14 cellular contexts compared by ENCODE assay signal in the genomic region with DNA sequence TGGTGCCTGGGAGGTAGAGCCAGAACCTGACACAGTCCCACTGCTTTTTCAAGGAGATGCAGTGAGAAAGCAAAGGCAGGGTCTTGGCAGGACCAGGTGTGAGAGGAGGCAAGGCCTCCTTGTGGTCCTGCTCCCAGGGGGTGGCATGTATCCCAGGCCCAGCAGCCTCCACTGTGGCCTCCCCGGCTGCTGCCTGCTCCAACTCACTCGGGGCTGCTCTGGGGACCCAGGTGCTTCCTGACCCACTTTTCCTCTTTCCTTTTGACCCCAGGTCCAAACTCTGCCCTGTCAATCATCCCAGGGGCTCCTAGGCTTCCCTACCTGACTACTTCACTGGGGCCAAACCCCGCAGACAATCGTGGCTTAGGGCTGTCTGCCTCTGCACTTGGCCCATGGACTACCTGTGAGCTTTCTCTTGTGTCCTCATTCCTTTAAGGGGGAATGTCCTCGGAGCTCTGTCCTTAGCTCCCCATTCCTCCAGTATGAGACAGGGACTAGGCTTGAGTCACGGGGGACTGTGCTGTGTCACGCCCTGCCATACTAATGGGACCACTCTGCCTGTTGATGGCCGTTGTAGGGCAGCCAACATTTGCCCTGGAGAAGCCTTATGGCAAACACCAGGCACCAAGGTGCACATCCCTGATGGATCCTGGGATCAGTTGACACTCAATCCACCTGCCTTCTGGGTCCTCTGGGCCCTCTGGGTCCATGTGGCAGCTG. TPM values are rescaled to one million over a fixed set of nuclear protein-coding genes. Genes with fewer than 3 reads are reported as not detected.
DNase-seq lines count a peak whose midpoint lies in the region; ATAC-seq, FAIRE-seq and TF ChIP-seq lines count a peak whose summit lies in the region.
"Had no signal": no experiment of that assay in that cellular context is flagged by ENCODE, and none has a peak within 500 bp of the region (broad histone marks: within the 10 kb centered on the region; RNA-seq: fewer than 3 reads in every experiment).

No MANE protein-coding gene starts in this region.

- H2AFZ ChIP-seq in H1 (ENCODE audit: low read length) = no peak overlapping the region

- intact Hi-C loops in CD4-positive, alpha-beta memory T cell (cut with micrococcal nuclease) = no loop called here
- intact Hi-C loops in posterior vena cava (cut with DNase I) = no loop called here

- H3K79me1 ChIP-seq in H1 (ENCODE audit: low read depth, low read length) = peaks cover 4% of the 10 kb centered on the region; the same call in 1 of the 2 replicates

- peaks cover 11 to 22% of the 10 kb centered on the region in 2 donors for H3K27me3 Mint-ChIP-seq in CD4-positive, alpha-beta memory T cell

- no peaks in the 10 kb centered on the region; a peak in 1 of 4 replicates for H3K79me2 ChIP-seq in H1 (ENCODE audit: control insufficient read depth in 1 of 2, insufficient read depth in 2 of 2, low read length in 2 of 2)

- peak overlapping the region; percentile 17 for H4K91ac ChIP-seq in H1 (replicated peaks; ENCODE audit: insufficient read length, low read length)

- 91% methylated on average over 8 of the region's 8 CpGs; no CpG with 5 or more reads in 1 of the 2 experiments for WGBS in H1 (ENCODE audit: extremely low coverage in 1 of 2, insufficient coverage in 1 of 2, insufficient read length in 1 of 2, insufficient replicate concordance in 2 of 2, low coverage in 1 of 2, low lambda C conversion rate in 2 of 2, missing lambda C conversion rate in 1 of 2), 2 experiments

- POLR2A ChIA-PET in CD4-positive, alpha-beta memory T cell (lab: Charles Lee; ENCODE audit: partially characterized antibody) = no interaction called here
- POLR2A ChIA-PET in H1 (lab: Charles Lee; ENCODE audit: partially characterized antibody) = interaction anchor here (2.8 kb wide), 1 partner anchor 35 kb away, joined by 8 read pairs; no protein-coding TSS in a partner anchor

- no peaks in the 10 kb centered on the region for H3K9me3 ChIP-seq in CD4-positive, alpha-beta memory T cell (ENCODE audit: control insufficient read depth in 1 of 2, low read length in 2 of 2)
- no peaks in the 10 kb centered on the region for H3K9me3 ChIP-seq in H1 (ENCODE audit: insufficient read depth in 2 of 2, low read depth in 1 of 2, low read length in 1 of 2)
- H3K9me3 ChIP-seq: SJSA1 had no signal

- H3K4me2 ChIP-seq in H1 (ENCODE audit: insufficient read depth in 1 of 2, low read depth in 2 of 2, low read length in 2 of 2) = peak overlapping the region; percentile 65 to 98; a peak in 3 of 4 replicates

- TF ChIP-seq CTCF in H1 (IDR thresholded peaks at IDR 0.05; ENCODE audit: control extremely low read depth in 1 of 3, insufficient read depth in 1 of 3, low read depth in 1 of 3, low read length in 3 of 3) = no peak

- H2BK12ac ChIP-seq in H1 (ENCODE audit: low read depth, low read length) = peak overlapping the region; percentile 60; the same call in 1 of the 2 replicates

- H3K9ac ChIP-seq in H1 (replicated peaks in 1 of 4; ENCODE audit: extremely low read depth in 1 of 4, low read depth in 3 of 4, low read length in 3 of 4) = no peak overlapping the region

- no peak overlapping the region for H2BK20ac ChIP-seq in H1 (ENCODE audit: low read length)

- H2BK5ac ChIP-seq in H1 (ENCODE audit: low read depth, low read length) = no peak overlapping the region

- H3K23ac ChIP-seq in H1 (ENCODE audit: insufficient read length) = no peak overlapping the region

- H3K18ac ChIP-seq in H1 (ENCODE audit: extremely low read depth, low read length) = no peak overlapping the region

- H3K27me3 ChIP-seq in CD4-positive, alpha-beta memory T cell (ENCODE audit: insufficient read depth, low read length) = peaks cover 7% of the 10 kb centered on the region
- peaks cover 0 to 29% (median 16%) of the 10 kb centered on the region in 4 experiments; a peak in 6 of 7 replicates for H3K27me3 ChIP-seq in H1 (replicated peaks in 1 of 4; ENCODE audit: control insufficient read depth in 3 of 4, extremely low read depth in 1 of 4, insufficient read depth in 3 of 4, low read length in 3 of 4)
- H3K27me3 ChIP-seq: SJSA1 had no signal

- CTCF ChIA-PET in CD4-positive, alpha-beta memory T cell (lab: Charles Lee; ENCODE audit: partially characterized antibody) = no interaction called here
- CTCF ChIA-PET in H1 (lab: Charles Lee; ENCODE audit: partially characterized antibody) = interaction anchor here (1.0 to 2.7 kb wide), 2 partner anchors 16 to 54 kb away, joined by 3 to 13 read pairs; no protein-coding TSS in a partner anchor

- H3K4me3 Mint-ChIP-seq in CD4-positive, alpha-beta memory T cell = peak overlapping the region; percentile 31 to 79 (median 52)

- H3K27ac ChIP-seq in CD4-positive, alpha-beta memory T cell (ENCODE audit: low read depth, low read length) = no peak overlapping the region
- no peak overlapping the region for H3K27ac ChIP-seq in H1 (ENCODE audit: low read depth, low read length)
- H3K27ac ChIP-seq: SJSA1 had no signal

- no peak for TF ChIP-seq EP300 in H1 (IDR thresholded peaks at IDR 0.05; ENCODE audit: borderline replicate concordance in 1 of 2, low read depth in 2 of 2, low read length in 2 of 2)

- no peak overlapping the region for H3K56ac ChIP-seq in H1 (replicated peaks; ENCODE audit: insufficient read length, low read depth, low read length)

- H3K4me1 ChIP-seq in CD4-positive, alpha-beta memory T cell (ENCODE audit: insufficient read depth, low read length) = peaks cover 5% of the 10 kb centered on the region
- peaks cover 0 to 12% (median 9%) of the 10 kb centered on the region in 4 experiments; a peak in 6 of 7 replicates for H3K4me1 ChIP-seq in H1 (replicated peaks in 1 of 4; ENCODE audit: control insufficient read depth in 3 of 4, insufficient read depth in 4 of 4, low read length in 3 of 4)

- FAIRE-seq in H1 (lab: Jason Lieb, UNC) = no peak

- H3K4me3 ChIP-seq in CD4-positive, alpha-beta memory T cell (ENCODE audit: low read length in 2 of 2) = no peak overlapping the region
- peak overlapping the region in 1 of 4 experiments; percentile 87; a peak in 1 of 8 replicates for H3K4me3 ChIP-seq in H1 (ENCODE audit: extremely low read depth in 1 of 4, insufficient read depth in 2 of 4, low read depth in 3 of 4, low read length in 4 of 4)
- H3K4me3 ChIP-seq: SJSA1 had no signal

- H2AK5ac ChIP-seq in H1 (ENCODE audit: low read depth, low read length) = 0 out of 2 replicates have a peak overlapping the region, but pooled peaks have one; percentile 65

- H3K4me1 Mint-ChIP-seq in CD4-positive, alpha-beta memory T cell = peaks cover 4 to 21% (median 7%) of the 10 kb centered on the region in 4 donors

- no peak for TF ChIP-seq POLR2A in H1 (IDR thresholded peaks at IDR 0.05; ENCODE audit: control extremely low read depth in 1 of 2, low read depth in 2 of 2, low read length in 2 of 2)

- peaks cover 0 to 2% (median 0%) of the 10 kb centered on the region in 8 donors for H3K9me3 Mint-ChIP-seq in CD4-positive, alpha-beta memory T cell

- no peak overlapping the region for H2BK120ac ChIP-seq in H1 (replicated peaks; ENCODE audit: low read depth, low read length)

- H3K4ac ChIP-seq in H1 (replicated peaks; ENCODE audit: insufficient read length, low read depth, low read length) = peak overlapping the region; percentile 21

- DNase-seq in CD4-positive, alpha-beta memory T cell = no peak
- DNase-seq in NAMALWA (ENCODE audit: low spot score) (peak; percentile 41), H1 (ENCODE audit: low read depth in 1 of 2, low spot score in 2 of 2) (no peak), posterior vena cava (ENCODE audit: low spot score) (peak; percentile 64), KG1 (lab: John Stamatoyannopoulos, UW) (no peak), iPS-NIHi7 (ENCODE audit: extremely low spot score) (no peak)
- no peak for DNase-seq in stimulated activated CD4-positive, alpha-beta T cell treated with anti-CD3 and anti-CD28 coated beads, Interleukin-2, amount 100 ng/mL, for 48 hours
- DNase-seq: DMS 273 treated with DMSO at 0.1 percent for 48 hours, NCI-H2107 had no signal

- ATAC-seq in GM21825 (IDR thresholded peaks at IDR 0.05; ENCODE audit: unreplicated experiment) = no peak

- H2BK15ac ChIP-seq in H1 (ENCODE audit: low read length) = peak overlapping the region; percentile 81; the same call in 1 of the 2 replicates

- H4K8ac ChIP-seq in H1 (ENCODE audit: extremely low read depth, insufficient read depth, low read length) = peak overlapping the region; percentile 78; the same call in 1 of the 2 replicates

- TF ChIP-seq RAD21 in H1 (IDR thresholded peaks at IDR 0.05 in 1 of 2, conservative IDR thresholded peaks at IDR 0.05 in 1 of 2; ENCODE audit: low read depth in 2 of 2, low read length in 2 of 2) = no peak

- no peaks in the 10 kb centered on the region for H3K36me3 Mint-ChIP-seq in CD4-positive, alpha-beta memory T cell

- H3K27ac Mint-ChIP-seq in CD4-positive, alpha-beta memory T cell = peak overlapping the region in 1 of 7 donors; percentile 17

- peaks cover 2 to 3% of the 10 kb centered on the region in 2 experiments for H4K20me1 ChIP-seq in H1 (replicated peaks in 1 of 2; ENCODE audit: control insufficient read depth in 1 of 2, insufficient read depth in 2 of 2, low read length in 2 of 2)

- H3K36me3 ChIP-seq in CD4-positive, alpha-beta memory T cell (ENCODE audit: insufficient read depth, low read length) = no peaks in the 10 kb centered on the region
- no peaks in the 10 kb centered on the region; a peak in 2 of 8 replicates for H3K36me3 ChIP-seq in H1 (ENCODE audit: control insufficient read depth in 2 of 4, insufficient read depth in 4 of 4, low read length in 3 of 4)
- H3K36me3 ChIP-seq: SJSA1 had no signal

- H3K23me2 ChIP-seq in H1 (ENCODE audit: low read depth, low read length) = peaks cover 15% of the 10 kb centered on the region

- no peak overlapping the region for H4K5ac ChIP-seq in H1 (ENCODE audit: insufficient read length, low read depth, low read length)

- no peak overlapping the region for H3K14ac ChIP-seq in H1 (ENCODE audit: insufficient read length)

RNA-seq across cellular contexts. Expression of gene AEBP1, which starts 1.1 kb away (rescaled TPM):
- total RNA-seq in CD4-positive, alpha-beta memory T cell = 1 to 10 TPM; 7.8 TPM
- polyA plus RNA-seq in CD4-positive, alpha-beta memory T cell = 1 to 10 TPM in 1 of 2 donors, under 1 TPM in 1; 0.20 to 2.3 TPM
- 39.4 and 41.2 TPM in 2 replicates for total RNA-seq in H1 (2021; fragmentation: NEBNext Ultra II Directional; extraction: Animal tissue kit (Norgen Biotek cat#: 25700))
- 10.4 and 18.4 TPM in 2 replicates for polyA plus RNA-seq in H1 (2011; rRNA removed)
- 9.4 TPM for polyA plus RNA-seq in H1 (2011; cell fraction: cytosol; rRNA removed)
- polyA plus RNA-seq in H1 (2011; cell fraction: nucleus; rRNA removed) = 49.1 TPM
- polyA plus RNA-seq in H1 (2012, experiment 1 of 2) = 29.7 to 44.2 TPM (median 41.7 TPM) in 4 replicates
- polyA plus RNA-seq in H1 (2012, experiment 2 of 2) = 26.9 TPM
- polyA plus RNA-seq in H1 (2013, experiment 1 of 2) = 44.5 TPM
- polyA plus RNA-seq in H1 (2013, experiment 2 of 2) = 41.1 TPM
- polyA minus RNA-seq in H1 (2011; rRNA and poly(A)+ RNA removed) = 8.0 and 10.4 TPM in 2 replicates
- 16.9 TPM for polyA minus RNA-seq in H1 (2011; cell fraction: cytosol; rRNA and poly(A)+ RNA removed)
- 15.4 TPM for polyA minus RNA-seq in H1 (2011; cell fraction: nucleus; rRNA and poly(A)+ RNA removed)
- total RNA-seq in posterior vena cava = 100 to 1,000 TPM; 783 to 919 TPM
- total RNA-seq: HT-29, SJSA1 had no signal

RNA-seq across cellular contexts. Expression of gene POLD2, which starts 20.3 kb away (rescaled TPM):
- 10 to 100 TPM; 48.7 to 61.0 TPM for total RNA-seq in CD4-positive, alpha-beta memory T cell
- polyA plus RNA-seq in CD4-positive, alpha-beta memory T cell = 10 to 100 TPM; 89.4 to 94.4 TPM
- total RNA-seq in H1 (2021; fragmentation: NEBNext Ultra II Directional; extraction: Animal tissue kit (Norgen Biotek cat#: 25700)) = 148 TPM in 2 replicates
- polyA plus RNA-seq in H1 (2011; rRNA removed) = 214 and 289 TPM in 2 replicates
- polyA plus RNA-seq in H1 (2011; cell fraction: cytosol; rRNA removed) = 206 TPM
- polyA plus RNA-seq in H1 (2011; cell fraction: nucleus; rRNA removed) = 348 TPM
- polyA plus RNA-seq in H1 (2012, experiment 1 of 2) = 147 to 186 TPM (median 179 TPM) in 4 replicates
- 203 TPM for polyA plus RNA-seq in H1 (2012, experiment 2 of 2)
- polyA plus RNA-seq in H1 (2013, experiment 1 of 2) = 97.2 TPM
- polyA plus RNA-seq in H1 (2013, experiment 2 of 2) = 100 TPM
- 98.1 and 115 TPM in 2 replicates for polyA minus RNA-seq in H1 (2011; rRNA and poly(A)+ RNA removed)
- polyA minus RNA-seq in H1 (2011; cell fraction: cytosol; rRNA and poly(A)+ RNA removed) = 58.5 TPM
- polyA minus RNA-seq in H1 (2011; cell fraction: nucleus; rRNA and poly(A)+ RNA removed) = 88.3 TPM
- 10 to 100 TPM; 39.9 to 60.0 TPM for total RNA-seq in posterior vena cava

RNA-seq across cellular contexts. Expression of gene POLM, which starts 20.7 kb away (rescaled TPM):
- 10 to 100 TPM; 64.8 to 67.2 TPM for total RNA-seq in CD4-positive, alpha-beta memory T cell
- polyA plus RNA-seq in CD4-positive, alpha-beta memory T cell = 10 to 100 TPM in 1 of 2 donors, 1 to 10 TPM in 1; 8.0 to 18.2 TPM
- total RNA-seq in H1 (2021; fragmentation: NEBNext Ultra II Directional; extraction: Animal tissue kit (Norgen Biotek cat#: 25700)) = 14.5 and 14.9 TPM in 2 replicates
- polyA plus RNA-seq in H1 (2011; rRNA removed) = 12.0 and 20.4 TPM in 2 replicates
- 13.0 TPM for polyA plus RNA-seq in H1 (2011; cell fraction: cytosol; rRNA removed)
- polyA plus RNA-seq in H1 (2011; cell fraction: nucleus; rRNA removed) = 36.8 TPM
- 10.1 to 15.2 TPM (median 13.5 TPM) in 4 replicates for polyA plus RNA-seq in H1 (2012, experiment 1 of 2)
- polyA plus RNA-seq in H1 (2012, experiment 2 of 2) = 12.7 TPM
- 12.6 TPM for polyA plus RNA-seq in H1 (2013, experiment 1 of 2)
- 10.2 TPM for polyA plus RNA-seq in H1 (2013, experiment 2 of 2)
- 9.6 TPM in 2 replicates for polyA minus RNA-seq in H1 (2011; rRNA and poly(A)+ RNA removed)
- polyA minus RNA-seq in H1 (2011; cell fraction: cytosol; rRNA and poly(A)+ RNA removed) = 11.3 TPM
- 19.8 TPM for polyA minus RNA-seq in H1 (2011; cell fraction: nucleus; rRNA and poly(A)+ RNA removed)
- 10 to 100 TPM in 1 of 2 donors, 1 to 10 TPM in 1; 9.4 to 16.9 TPM for total RNA-seq in posterior vena cava

RNA-seq across cellular contexts. Expression of gene PGAM2, which starts 37.6 kb away (rescaled TPM):
- total RNA-seq in CD4-positive, alpha-beta memory T cell = 1 to 10 TPM; 1.1 to 1.5 TPM
- not detected for polyA plus RNA-seq in CD4-positive, alpha-beta memory T cell
- total RNA-seq in H1 (2021; fragmentation: NEBNext Ultra II Directional; extraction: Animal tissue kit (Norgen Biotek cat#: 25700)) = 1.4 and 2.1 TPM in 2 replicates
- 2.9 and 4.3 TPM in 2 replicates for polyA plus RNA-seq in H1 (2011; rRNA removed)
- polyA plus RNA-seq in H1 (2011; cell fraction: cytosol; rRNA removed) = 4.5 TPM
- 3.5 TPM for polyA plus RNA-seq in H1 (2011; cell fraction: nucleus; rRNA removed)
- polyA plus RNA-seq in H1 (2012, experiment 1 of 2) = 0.94 to 2.6 TPM (median 2.2 TPM) in 4 replicates
- 1.3 TPM for polyA plus RNA-seq in H1 (2012, experiment 2 of 2)
- polyA plus RNA-seq in H1 (2013, experiment 1 of 2) = 0.97 TPM
- polyA plus RNA-seq in H1 (2013, experiment 2 of 2) = 0.90 TPM
- 0.88 and 1.6 TPM in 2 replicates for polyA minus RNA-seq in H1 (2011; rRNA and poly(A)+ RNA removed)
- not detected for polyA minus RNA-seq in H1 (2011; cell fraction: cytosol; rRNA and poly(A)+ RNA removed)
- polyA minus RNA-seq in H1 (2011; cell fraction: nucleus; rRNA and poly(A)+ RNA removed) = 0.80 TPM
- 1 to 10 TPM; 1.6 to 2.1 TPM for total RNA-seq in posterior vena cava
- total RNA-seq: epithelial cell of proximal tubule had no signal

RNA-seq across cellular contexts. Expression of gene MYL7, which starts 38.1 kb away (rescaled TPM):
- total RNA-seq in CD4-positive, alpha-beta memory T cell = not detected
- not detected for polyA plus RNA-seq in CD4-positive, alpha-beta memory T cell
- 3.3 and 3.6 TPM in 2 replicates for total RNA-seq in H1 (2021; fragmentation: NEBNext Ultra II Directional; extraction: Animal tissue kit (Norgen Biotek cat#: 25700))
- polyA plus RNA-seq in H1 (2011; rRNA removed) = 1.4 and 3.4 TPM in 2 replicates
- polyA plus RNA-seq in H1 (2011; cell fraction: cytosol; rRNA removed) = 1.8 TPM
- polyA plus RNA-seq in H1 (2011; cell fraction: nucleus; rRNA removed) = 3.0 TPM
- polyA plus RNA-seq in H1 (2012, experiment 1 of 2) = 2.1 to 4.1 TPM (median 2.5 TPM) in 4 replicates
- polyA plus RNA-seq in H1 (2012, experiment 2 of 2) = 8.2 TPM
- polyA plus RNA-seq in H1 (2013, experiment 1 of 2) = 1.8 TPM
- polyA plus RNA-seq in H1 (2013, experiment 2 of 2) = 2.9 TPM
- 2.1 and 3.8 TPM in 2 replicates for polyA minus RNA-seq in H1 (2011; rRNA and poly(A)+ RNA removed)
- not detected for polyA minus RNA-seq in H1 (2011; cell fraction: cytosol; rRNA and poly(A)+ RNA removed)
- not detected for polyA minus RNA-seq in H1 (2011; cell fraction: nucleus; rRNA and poly(A)+ RNA removed)
- 1 to 10 TPM in 1 of 2 donors, not detected in 1; 1.4 TPM for total RNA-seq in posterior vena cava
- total RNA-seq: epithelial cell of proximal tubule, HT-29, lower leg skin, SJSA1 had no signal

Comparison
In these comparisons a context has a peak if more than half of its experiments do, and no peak if none do; other contexts are left out.
1. DNase-seq: peak in NAMALWA (single experiment) and posterior vena cava (single experiment); none in CD4-positive, alpha-beta memory T cell (0 of 5), H1 (0 of 2), KG1 (single experiment), stimulated activated CD4-positive, alpha-beta T cell treated with anti-CD3 and anti-CD28 coated beads, Interleukin-2, amount 100 ng/mL, for 48 hours (0 of 2) and iPS-NIHi7 (single experiment).
2. RNA of gene AEBP1, which starts 1.1 kb away (total RNA-seq): 783 to 919 TPM in posterior vena cava; 39.4 to 41.2 TPM in H1 and 7.8 TPM in CD4-positive, alpha-beta memory T cell; every median in the first group is over 10 times any median in the second.